23 cellular contexts compared by ENCODE assay signal in genomic region chr6:112241820-112242443, GRCh38. TPM values are rescaled to one million over a fixed set of nuclear protein-coding genes. Genes with fewer than 3 reads are reported as not detected.
DNase-seq lines count a peak whose midpoint lies in the region; ATAC-seq and TF ChIP-seq lines count a peak whose summit lies in the region.
"Had no signal": no experiment of that assay in that cellular context is flagged by ENCODE, and none has a peak within 500 bp of the region (broad histone marks: within the 10 kb centered on the region; RNA-seq: fewer than 3 reads in every experiment).

No MANE protein-coding gene starts in this region.

- no peak overlapping the region for H3K27ac Mint-ChIP-seq in activated CD8-positive, alpha-beta T cell treated with anti-CD3 and anti-CD28 coated beads, Interleukin-2, amount 10 ng/mL, durations not matched to agents 7 days and 5 days
- H3K27ac Mint-ChIP-seq: CD4-positive, alpha-beta T cell; progenitor cell of endocrine pancreas had no signal

- no peaks in the 10 kb centered on the region for H3K9me3 Mint-ChIP-seq in activated CD8-positive, alpha-beta T cell treated with anti-CD3 and anti-CD28 coated beads, Interleukin-2, amount 10 ng/mL, durations not matched to agents 7 days and 5 days (ENCODE audit: insufficient read depth)
- H3K9me3 Mint-ChIP-seq: CD4-positive, alpha-beta T cell; neural crest cell had no signal

- no peaks in the 10 kb centered on the region for H3K27me3 ChIP-seq in heart right ventricle
- no peaks in the 10 kb centered on the region for H3K27me3 ChIP-seq in lung (ENCODE audit: control insufficient read depth, insufficient read depth)
- no peaks in the 10 kb centered on the region for H3K27me3 ChIP-seq in uterus
- H3K27me3 ChIP-seq: ascending aorta, suprapubic skin had no signal

- no peaks in the 10 kb centered on the region for H3K9me3 ChIP-seq in heart right ventricle
- H3K9me3 ChIP-seq in lung (ENCODE audit: control insufficient read depth in 2 of 2, insufficient read depth in 1 of 2, low read length in 1 of 2): no peaks in the 10 kb centered on the region
- H3K9me3 ChIP-seq in uterus: no peaks in the 10 kb centered on the region
- H3K9me3 ChIP-seq: ascending aorta, suprapubic skin had no signal

- H3K4me3 ChIP-seq in heart right ventricle (no peak overlapping the region), lung (no peak overlapping the region), uterus (no peak overlapping the region)
- H3K4me3 ChIP-seq: ascending aorta, suprapubic skin had no signal

- peaks cover 41% of the 10 kb centered on the region for H3K27me3 Mint-ChIP-seq in activated CD8-positive, alpha-beta T cell treated with anti-CD3 and anti-CD28 coated beads, Interleukin-2, amount 10 ng/mL, durations not matched to agents 7 days and 5 days (ENCODE audit: low read depth)

- no peak for TF ChIP-seq CTCF in heart right ventricle (IDR thresholded peaks at IDR 0.05)
- no peak for TF ChIP-seq CTCF in lung (IDR thresholded peaks at IDR 0.05; ENCODE audit: control extremely low read depth, extremely low read depth)
- TF ChIP-seq CTCF in uterus (IDR thresholded peaks at IDR 0.05): no peak

- H3K4me1 ChIP-seq in heart right ventricle (peaks cover 2 to 97% (median 78%) of the 10 kb centered on the region in 9 donors), lung (ENCODE audit: control insufficient read depth in 2 of 2, insufficient read depth in 2 of 2, low read length in 2 of 2) (peaks cover 4 to 42% of the 10 kb centered on the region in 2 donors), uterus (peaks cover 0 to 5% of the 10 kb centered on the region in 2 donors)

- no peak for DNase-seq in heart right ventricle
- no peak for DNase-seq in left ventricle myocardium superior
- no peak for DNase-seq in activated CD8-positive, alpha-beta T cell treated with anti-CD3 and anti-CD28 coated beads, Interleukin-2, amount 10 ng/mL, durations not matched to agents 7 days and 5 days
- DNase-seq in lung (ENCODE audit: low spot score): no peak
- DNase-seq in uterus: no peak
- no peak for DNase-seq in SKM-1 (lab: John Stamatoyannopoulos, UW; ENCODE audit: unreplicated experiment)
- DNase-seq in AG20443 (ENCODE audit: low spot score): no peak
- DNase-seq: activated CD4-positive, alpha-beta T cell treated with anti-CD3 and anti-CD28 coated beads for 1 hour; activated naive CD4-positive, alpha-beta T cell treated with Interleukin-2 at 50 U/mL for 16 hours; CD4-positive, alpha-beta T cell; DMS79; midbrain; NCI-H1694 treated with DMSO at 0.1 percent for 48 hours; NCI-H226; stimulated activated CD4-positive, alpha-beta T cell treated with anti-CD3 and anti-CD28 coated beads, Interleukin-4, amount 100 ng/mL, for 24 hours; T1000 had no signal

- H3K36me3 Mint-ChIP-seq in activated CD8-positive, alpha-beta T cell treated with anti-CD3 and anti-CD28 coated beads, Interleukin-2, amount 10 ng/mL, durations not matched to agents 7 days and 5 days (ENCODE audit: low read depth): no peaks in the 10 kb centered on the region

- POLR2A ChIA-PET in activated CD8-positive, alpha-beta T cell treated with anti-CD3 and anti-CD28 coated beads, Interleukin-2, amount 10 ng/mL, durations not matched to agents 7 days and 5 days (lab: Charles Lee): no interaction called here

- no peak overlapping the region for H3K4me3 Mint-ChIP-seq in activated CD8-positive, alpha-beta T cell treated with anti-CD3 and anti-CD28 coated beads, Interleukin-2, amount 10 ng/mL, durations not matched to agents 7 days and 5 days
- H3K4me3 Mint-ChIP-seq: CD4-positive, alpha-beta T cell; neural crest cell had no signal

- CTCF ChIA-PET in activated CD8-positive, alpha-beta T cell treated with anti-CD3 and anti-CD28 coated beads, Interleukin-2, amount 10 ng/mL, durations not matched to agents 7 days and 5 days (lab: Charles Lee): no interaction called here

- peaks cover 15% of the 10 kb centered on the region for H3K4me1 Mint-ChIP-seq in activated CD8-positive, alpha-beta T cell treated with anti-CD3 and anti-CD28 coated beads, Interleukin-2, amount 10 ng/mL, durations not matched to agents 7 days and 5 days (ENCODE audit: low read depth)
- H3K4me1 Mint-ChIP-seq: neural crest cell had no signal

- H3K27ac ChIP-seq in heart right ventricle (peak overlapping the region in 8 of 10 donors; percentile 5 to 99 (median 38)), lung (ENCODE audit: low read depth in 1 of 2, low read length in 1 of 2) (peak overlapping the region; percentile 13 to 65), uterus (peak overlapping the region; percentile 23 to 98)
- H3K27ac ChIP-seq: ascending aorta, HL-60, suprapubic skin had no signal

- ATAC-seq in heart right ventricle (no peak), left ventricle myocardium superior (no peak), lung (ENCODE audit: insufficient read depth, low FRiP score) (no peak), GM18520 (IDR thresholded peaks at IDR 0.05; ENCODE audit: unreplicated experiment) (no peak)
- peak; percentile 44 for ATAC-seq in activated CD8-positive, alpha-beta T cell treated with anti-CD3 and anti-CD28 coated beads, Interleukin-2, amount 10 ng/mL, durations not matched to agents 7 days and 5 days
- ATAC-seq: Panc1 had no signal

- peaks cover 0 to 42% (median 0%) of the 10 kb centered on the region in 9 donors for H3K36me3 ChIP-seq in heart right ventricle
- no peaks in the 10 kb centered on the region for H3K36me3 ChIP-seq in lung (ENCODE audit: control insufficient read depth in 2 of 2, insufficient read depth in 2 of 2, low read length in 2 of 2)
- H3K36me3 ChIP-seq in uterus: no peaks in the 10 kb centered on the region
- H3K36me3 ChIP-seq: ascending aorta, suprapubic skin had no signal

- intact Hi-C loops in heart right ventricle (cut with DNase I) (no loop called here), left ventricle myocardium superior (cut with micrococcal nuclease) (no loop called here), uterus (cut with DNase I; ENCODE audit: low total_unique reads) (no loop called here)

- no peak for TF ChIP-seq POLR2A in uterus (IDR thresholded peaks at IDR 0.05)

RNA-seq across cellular contexts. Expression of gene LAMA4, which starts 12.4 kb away (rescaled TPM):
- total RNA-seq in heart right ventricle: 100 to 1,000 TPM in 1 of 10 donors, 10 to 100 TPM in 9; 35.4 to 103 (median 82.5) TPM
- polyA plus RNA-seq in heart right ventricle: 10 to 100 TPM; 23.7 to 92.5 TPM
- 50.6 TPM for total RNA-seq in left ventricle myocardium superior
- total RNA-seq in activated CD8-positive, alpha-beta T cell treated with anti-CD3 and anti-CD28 coated beads, Interleukin-2, amount 10 ng/mL, durations not matched to agents 7 days and 5 days: not detected
- total RNA-seq in lung: 100 to 1,000 TPM; 121 to 261 TPM
- 10 to 100 TPM; 28.4 to 38.6 TPM for polyA plus RNA-seq in lung
- total RNA-seq in uterus: 100 to 1,000 TPM; 107 to 329 (median 271) TPM
- total RNA-seq: CD4-positive, alpha-beta T cell had no signal

Comparison
In these comparisons a context has a peak if more than half of its experiments do, and no peak if none do; other contexts are left out.
1. RNA of gene LAMA4, which starts 12.4 kb away (total RNA-seq): 107 to 329 TPM in uterus, 121 to 261 TPM in lung, 35.4 to 103 TPM in heart right ventricle and 50.6 TPM in left ventricle myocardium superior (single experiment); not detected in activated CD8-positive, alpha-beta T cell treated with anti-CD3 and anti-CD28 coated beads, Interleukin-2, amount 10 ng/mL, durations not matched to agents 7 days and 5 days; every median in the first group is over 10 times any median in the second.
2. Peak in every context shown above with its lines, with median percentiles within 50 percentile points of each other: H3K27ac ChIP-seq.